Comparison of ENCODE assay signal across 21 cellular contexts in genomic region chr1:11114966-11115365, GRCh38.
"Had no signal": no experiment of that assay in that cellular context is flagged by ENCODE, and none has a peak within 500 bp of the region (broad histone marks: within the 10 kb centered on the region; RNA-seq: fewer than 3 reads in every experiment).

No MANE protein-coding gene starts in this region.

- H3K4me3 Mint-ChIP-seq: effector memory CD8-positive, alpha-beta T cell; stimulated activated naive B cell treated with anti-CD40 and anti-IgM and Interleukin-4, amounts not matched to agents 10 μg/mL and 1 μg/mL and 100 μg/mL, for 72 hours; stimulated activated naive CD8-positive, alpha-beta T cell treated with anti-CD3 and anti-CD28 coated beads, Interleukin-15, Interleukin-2, amounts not matched to agents 100 ng/mL and 50 ng/mL, for 24 hours had no signal

- DNase-seq: cortex of kidney; effector memory CD8-positive, alpha-beta T cell; erythroblast; esophagus squamous epithelium; foreskin melanocyte; glutamatergic neuron; heart right ventricle; hippocampal formation; left ventricle myocardium superior; lower lobe of right lung; naive thymus-derived CD8-positive, alpha-beta T cell; pancreas; sigmoid colon; stimulated activated CD4-positive, alpha-beta T cell treated with anti-CD3 and anti-CD28 coated beads, Interleukin-2, amount 100 ng/mL, for 24 hours; stimulated activated CD4-positive, alpha-beta T cell treated with anti-CD3 and anti-CD28 coated beads, Interleukin-4, amount 100 ng/mL, for 4 hours; stimulated activated naive B cell treated with anti-CD40 and anti-IgM and Interleukin-4, amounts not matched to agents 10 μg/mL and 1 μg/mL and 100 μg/mL, for 72 hours; transverse colon had no signal

- H3K27ac Mint-ChIP-seq: effector memory CD8-positive, alpha-beta T cell; stimulated activated naive B cell treated with anti-CD40 and anti-IgM and Interleukin-4, amounts not matched to agents 10 μg/mL and 1 μg/mL and 100 μg/mL, for 72 hours; stimulated activated naive CD8-positive, alpha-beta T cell treated with anti-CD3 and anti-CD28 coated beads, Interleukin-15, Interleukin-2, amounts not matched to agents 100 ng/mL and 50 ng/mL, for 24 hours had no signal

- ATAC-seq: effector memory CD8-positive, alpha-beta T cell; heart right ventricle; left ventricle myocardium superior; lower lobe of right lung; naive thymus-derived CD8-positive, alpha-beta T cell; stimulated activated naive B cell treated with anti-CD40 and anti-IgM and Interleukin-4, amounts not matched to agents 10 μg/mL and 1 μg/mL and 100 μg/mL, for 72 hours had no signal

- H3K4me1 Mint-ChIP-seq: naive thymus-derived CD8-positive, alpha-beta T cell had no signal

- H3K9me3 ChIP-seq: esophagus squamous epithelium, heart right ventricle, lower lobe of right lung, neutrophil, pancreas, right atrium auricular region, sigmoid colon, transverse colon, vagina had no signal

- H3K4me3 ChIP-seq: esophagus squamous epithelium, heart right ventricle, lower lobe of right lung, pancreas, right atrium auricular region, sigmoid colon, transverse colon, vagina had no signal

- H3K27me3 Mint-ChIP-seq: effector memory CD8-positive, alpha-beta T cell; naive thymus-derived CD8-positive, alpha-beta T cell; stimulated activated naive B cell treated with anti-CD40 and anti-IgM and Interleukin-4, amounts not matched to agents 10 μg/mL and 1 μg/mL and 100 μg/mL, for 72 hours; stimulated activated naive CD8-positive, alpha-beta T cell treated with anti-CD3 and anti-CD28 coated beads, Interleukin-15, Interleukin-2, amounts not matched to agents 100 ng/mL and 50 ng/mL, for 24 hours had no signal

- H3K27me3 ChIP-seq: esophagus squamous epithelium, heart right ventricle, neutrophil, pancreas, right atrium auricular region, sigmoid colon, transverse colon, vagina had no signal

- H3K9me3 Mint-ChIP-seq: effector memory CD8-positive, alpha-beta T cell; naive thymus-derived CD8-positive, alpha-beta T cell; stimulated activated naive B cell treated with anti-CD40 and anti-IgM and Interleukin-4, amounts not matched to agents 10 μg/mL and 1 μg/mL and 100 μg/mL, for 72 hours; stimulated activated naive CD8-positive, alpha-beta T cell treated with anti-CD3 and anti-CD28 coated beads, Interleukin-15, Interleukin-2, amounts not matched to agents 100 ng/mL and 50 ng/mL, for 24 hours had no signal

- H3K4me1 ChIP-seq: esophagus squamous epithelium, heart right ventricle, lower lobe of right lung, pancreas, right atrium auricular region, sigmoid colon, transverse colon, vagina had no signal

- H3K27ac ChIP-seq: esophagus squamous epithelium, heart right ventricle, lower lobe of right lung, neutrophil, pancreas, right atrium auricular region, sigmoid colon, transverse colon, vagina had no signal
